Comparison of ENCODE assay signal across 6 cellular contexts in the genomic region with DNA sequence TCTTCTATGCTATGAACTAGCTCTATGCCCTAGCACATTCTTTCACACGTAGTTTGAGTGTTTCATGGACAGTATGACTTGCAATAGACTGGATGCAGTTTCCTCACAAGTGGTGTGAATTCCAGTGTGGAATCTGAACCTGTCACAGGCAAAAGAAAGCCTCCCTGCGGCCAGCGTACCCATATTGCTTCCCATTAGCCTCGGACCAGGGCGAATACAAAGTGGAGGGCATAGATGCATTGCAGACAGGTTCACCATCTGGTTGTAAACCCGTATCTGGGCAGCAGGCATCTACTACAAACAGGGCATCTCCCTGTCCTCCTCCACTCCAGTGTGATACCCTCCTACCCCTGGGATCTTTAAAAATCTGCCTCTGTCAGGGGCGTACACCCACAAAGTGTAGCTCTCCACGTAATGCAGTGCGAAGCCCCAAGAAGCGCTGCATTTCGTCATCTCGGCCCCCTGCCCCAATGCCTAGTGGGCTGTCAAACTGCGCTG. TPM values are rescaled to one million over a fixed set of nuclear protein-coding genes. Genes with fewer than 3 reads are reported as not detected.
DNase-seq lines count a peak whose midpoint lies in the region; ATAC-seq, FAIRE-seq and TF ChIP-seq lines count a peak whose summit lies in the region.

No MANE protein-coding gene starts in this region.

- ATAC-seq in GM19351 (IDR thresholded peaks at IDR 0.05; ENCODE audit: unreplicated experiment) = no peak

- no peaks in the 10 kb centered on the region for H3K36me3 Mint-ChIP-seq in mesothelial cell of epicardium

- DNase-seq in epithelial cell of prostate (ENCODE audit: low read depth, low spot score) (no peak), small intestine (no peak), NCI-H1105 (lab: John Stamatoyannopoulos, UW) (no peak), mesothelial cell of epicardium (ENCODE audit: low spot score in 2 of 2, unreplicated experiment in 2 of 2) (no peak)

- no peaks in the 10 kb centered on the region for H3K27me3 Mint-ChIP-seq in mesothelial cell of epicardium (ENCODE audit: low read depth)

- 5 to 12% (median 11%) methylated on average over 13 of the region's 13 CpGs for WGBS in small intestine, 3 donors

- H3K36me3 ChIP-seq in KMS-11 (ENCODE audit: insufficient read depth) (no peaks in the 10 kb centered on the region), small intestine (ENCODE audit: control insufficient read depth in 2 of 2, insufficient read depth in 2 of 2, low read length in 2 of 2) (peaks cover 3% of the 10 kb centered on the region in 2 donors)

- H3K9me3 ChIP-seq in small intestine (ENCODE audit: control insufficient read depth, low read depth) = no peaks in the 10 kb centered on the region

- no peak for TF ChIP-seq CTCF in KMS-11 (conservative IDR thresholded peaks at IDR 0.05; ENCODE audit: low read depth, low read length)
- TF ChIP-seq CTCF in mesothelial cell of epicardium (IDR thresholded peaks at IDR 0.05; ENCODE audit: unreplicated experiment) = no peak

- H3K4me1 ChIP-seq in KMS-11 (ENCODE audit: low read depth, poor library complexity, severe bottlenecking) = peaks cover 15% of the 10 kb centered on the region
- peaks cover 0 to 7% of the 10 kb centered on the region in 2 donors for H3K4me1 ChIP-seq in small intestine (ENCODE audit: control insufficient read depth in 2 of 2, insufficient read depth in 1 of 2, low read depth in 1 of 2, low read length in 1 of 2)

- H3K27me3 ChIP-seq in KMS-11 (ENCODE audit: insufficient read depth, low read depth) (no peaks in the 10 kb centered on the region), small intestine (ENCODE audit: control insufficient read depth in 2 of 2, insufficient read depth in 2 of 2, low read length in 2 of 2) (no peaks in the 10 kb centered on the region)

- peaks cover 27% of the 10 kb centered on the region for H3K4me1 Mint-ChIP-seq in mesothelial cell of epicardium

- peaks cover 22% of the 10 kb centered on the region; the same call in 1 of the 2 replicates for H3K79me2 ChIP-seq in KMS-11 (ENCODE audit: insufficient read depth, low read depth)

- H3K4me3 Mint-ChIP-seq in mesothelial cell of epicardium = no peak overlapping the region

- H4K20me1 ChIP-seq in KMS-11 (ENCODE audit: insufficient read depth) = no peaks in the 10 kb centered on the region

- H3K9me3 Mint-ChIP-seq in mesothelial cell of epicardium = no peaks in the 10 kb centered on the region

- peak overlapping the region; percentile 82 for H2AFZ ChIP-seq in KMS-11 (ENCODE audit: low read depth)

- FAIRE-seq in small intestine (lab: Jason Lieb, UNC) = no peak

- H3K4me2 ChIP-seq in KMS-11 = peak overlapping the region; percentile 79

- peak overlapping the region; percentile 96 for H3K9ac ChIP-seq in KMS-11

- peak overlapping the region; percentile 35; the same call in 1 of the 2 replicates for H3K27ac ChIP-seq in KMS-11
- peak overlapping the region; percentile 99 for H3K27ac ChIP-seq in epithelial cell of prostate
- peak overlapping the region; percentile 62 to 100 for H3K27ac ChIP-seq in small intestine (ENCODE audit: low read depth in 1 of 2, low read length in 1 of 2)

- H3K27ac Mint-ChIP-seq in mesothelial cell of epicardium = no peak overlapping the region

- H3K4me3 ChIP-seq in KMS-11 (IDR thresholded peaks at IDR 0.05; ENCODE audit: insufficient read depth, low read depth, low read length) (peak overlapping the region; percentile 49), small intestine (ENCODE audit: low read depth in 1 of 2, low read length in 2 of 2) (peak overlapping the region in 1 of 2 donors; percentile 21)

RNA-seq across cellular contexts. Expression of a gene that starts 1.4 kb away (rescaled TPM):
- polyA plus RNA-seq in small intestine = 10 to 100 TPM; 14.1 to 29.8 (median 18.1) TPM
- total RNA-seq in mesothelial cell of epicardium = 84.0 to 90.9 TPM (median 90.8 TPM) in 3 replicates

RNA-seq across cellular contexts. Expression of a gene that starts 12.8 kb away (rescaled TPM):
- polyA plus RNA-seq in small intestine = 10 to 100 TPM; 28.6 to 51.6 (median 31.8) TPM
- total RNA-seq in mesothelial cell of epicardium = 90.4 to 106 TPM (median 92.1 TPM) in 3 replicates

RNA-seq across cellular contexts. Expression of a gene that starts 25.3 kb away (rescaled TPM):
- 10 to 100 TPM; 48.5 to 70.9 (median 70.3) TPM for polyA plus RNA-seq in small intestine
- total RNA-seq in mesothelial cell of epicardium = 42.9 to 45.5 TPM (median 44.6 TPM) in 3 replicates

RNA-seq across cellular contexts. Expression of a gene that starts 34.2 kb away (rescaled TPM):
- polyA plus RNA-seq in small intestine = 1 to 10 TPM in 1 of 3 donors, under 1 TPM in 2; 0.81 to 1.1 (median 0.97) TPM
- total RNA-seq in mesothelial cell of epicardium = 1.3 to 2.0 TPM (median 1.7 TPM) in 3 replicates

RNA-seq across cellular contexts. Expression of a gene that starts 34.7 kb away (rescaled TPM):
- 10 to 100 TPM; 16.3 to 49.4 (median 17.3) TPM for polyA plus RNA-seq in small intestine
- total RNA-seq in mesothelial cell of epicardium = 81.2 to 91.0 TPM (median 88.5 TPM) in 3 replicates

Comparison
In these comparisons a context has a peak if more than half of its experiments do, and no peak if none do; other contexts are left out.
1. H3K27ac ChIP-seq: peak in every context shown above with its lines; median percentile 99 in epithelial cell of prostate; 81 in small intestine; 35 in KMS-11.